ENCODE assay signal across 27 cellular contexts in genomic region chr4:25308266-25308665, GRCh38. TPM values are rescaled to one million over a fixed set of nuclear protein-coding genes. Genes with fewer than 3 reads are reported as not detected.
DNase-seq lines count a peak whose midpoint lies in the region; TF ChIP-seq lines count a peak whose summit lies in the region.
"Had no signal": no experiment of that assay in that cellular context is flagged by ENCODE, and none has a peak within 500 bp of the region (broad histone marks: within the 10 kb centered on the region; RNA-seq: fewer than 3 reads in every experiment).

No MANE protein-coding gene starts in this region.

- intact Hi-C loops in dorsolateral prefrontal cortex (cut with DNase I), result no loop called here

- TF ChIP-seq CTCF in NB4 (IDR thresholded peaks at IDR 0.05; ENCODE audit: low read depth, low read length) (no peak), dorsolateral prefrontal cortex (IDR thresholded peaks at IDR 0.05 in 54 of 56, conservative IDR thresholded peaks at IDR 0.05 in 2 of 56; ENCODE audit: low read depth in 1 of 56, partially characterized antibody in 56 of 56) (no peak), BE2C (IDR thresholded peaks at IDR 0.05; ENCODE audit: low read depth, low read length) (no peak)

- no peaks in the 10 kb centered on the region for H3K9me3 ChIP-seq in skeletal muscle satellite cell (replicated peaks; ENCODE audit: low read length)
- no peaks in the 10 kb centered on the region for H3K9me3 ChIP-seq in BE2C
- H3K9me3 ChIP-seq: BLaER1, body of pancreas, heart left ventricle, SJSA1 had no signal

- no peak for TF ChIP-seq POLR2A in NB4 (IDR thresholded peaks at IDR 0.05; ENCODE audit: extremely low read depth, insufficient read length)

- H3K9ac ChIP-seq in skeletal muscle satellite cell (ENCODE audit: low read depth, low read length), result no peak overlapping the region
- H3K9ac ChIP-seq: BLaER1 had no signal

- DNase-seq in SIG-M5 treated with dmso at 0.1 percent for 504 hours (lab: John Stamatoyannopoulos, UW; ENCODE audit: unreplicated experiment), result peak; percentile 46
- DNase-seq in SIG-M5 (lab: John Stamatoyannopoulos, UW), result no peak
- peak; percentile 77 for DNase-seq in NB4 (ENCODE audit: low read depth)
- no peak for DNase-seq in dorsolateral prefrontal cortex
- no peak for DNase-seq in NK-92 (lab: John Stamatoyannopoulos, UW; ENCODE audit: unreplicated experiment)
- no peak for DNase-seq in stimulated activated CD8-positive, alpha-beta memory T cell treated with anti-CD3 and anti-CD28 coated beads, Interleukin-4, amount 100 ng/mL, for 48 hours
- no peak for DNase-seq in BE2C
- DNase-seq: activated CD8-positive, alpha-beta memory T cell treated with anti-CD3 and anti-CD28 coated beads for 24 hours; activated naive CD4-positive, alpha-beta T cell treated with anti-CD3 and anti-CD28 coated beads, Interleukin-2, amount 50 U/mL, for 16 hours; activated T-cell treated with anti-CD3 and anti-CD28 coated beads, Interleukin-2, amount 50 U/mL, for 72 hours; body of pancreas; cortex of kidney; H7; heart left ventricle; naive thymus-derived CD4-positive, alpha-beta T cell; NCI-H1092 treated with DMSO at 0.1 percent for 48 hours; NCI-H2107; NCI-H524; OCI-M1; small intestine; stimulated activated CD4-positive, alpha-beta T cell treated with anti-CD3 and anti-CD28 coated beads, Interleukin-2, amount 100 ng/mL, for 48 hours; T1000 had no signal

- no peaks in the 10 kb centered on the region for H3K36me3 ChIP-seq in skeletal muscle satellite cell (ENCODE audit: insufficient read depth, low read length)
- H3K36me3 ChIP-seq in BE2C, result no peaks in the 10 kb centered on the region
- H3K36me3 ChIP-seq: BLaER1, heart left ventricle, SJSA1 had no signal

- H3K27ac ChIP-seq in dorsolateral prefrontal cortex, result peak overlapping the region in 43 of 59 donors; percentile 6 to 86 (median 66)
- H3K27ac ChIP-seq: 22Rv1, BLaER1, body of pancreas, heart left ventricle, SJSA1 had no signal

- no peaks in the 10 kb centered on the region for H3K27me3 ChIP-seq in dorsolateral prefrontal cortex
- peaks cover 3% of the 10 kb centered on the region for H3K27me3 ChIP-seq in skeletal muscle satellite cell (ENCODE audit: control insufficient read depth, insufficient read depth, low read length)
- no peaks in the 10 kb centered on the region for H3K27me3 ChIP-seq in BE2C
- H3K27me3 ChIP-seq: BLaER1, body of pancreas, heart left ventricle, SJSA1 had no signal

- peak overlapping the region; percentile 8 for H3K4me2 ChIP-seq in skeletal muscle satellite cell (ENCODE audit: low read length)
- H3K4me2 ChIP-seq: BLaER1 had no signal

- H3K4me1 ChIP-seq in skeletal muscle satellite cell (ENCODE audit: control insufficient read depth, insufficient read depth, low read length), result peaks cover 15% of the 10 kb centered on the region
- no peaks in the 10 kb centered on the region for H3K4me1 ChIP-seq in BE2C
- H3K4me1 ChIP-seq: SJSA1 had no signal

- H3K4me3 ChIP-seq in NB4 (ENCODE audit: low read depth, low read length), result no peak overlapping the region
- H3K4me3 ChIP-seq in dorsolateral prefrontal cortex, result peak overlapping the region in 9 of 59 donors; percentile 12 to 56 (median 36)
- H3K4me3 ChIP-seq in skeletal muscle satellite cell (ENCODE audit: low read length), result no peak overlapping the region
- no peak overlapping the region for H3K4me3 ChIP-seq in BE2C (ENCODE audit: low read depth, low read length)
- H3K4me3 ChIP-seq: BLaER1, body of pancreas, heart left ventricle, lung, SJSA1 had no signal

RNA-seq across cellular contexts. Expression of gene ZCCHC4, which starts 4.3 kb away (rescaled TPM):
- total RNA-seq in dorsolateral prefrontal cortex, result 10 to 100 TPM in 78 of 120 experiments, 1 to 10 TPM in 42; 5.8 to 15.6 (median 10.8) TPM
- 11.8 and 13.9 TPM in 2 replicates for total RNA-seq in skeletal muscle satellite cell (2012; rRNA removed)
- 8.7 TPM for polyA plus RNA-seq in BE2C (2012; ENCODE audit: insufficient read depth, insufficient read length, low read depth)

Comparison
In these comparisons a context has a peak if more than half of its experiments do, and no peak if none do; other contexts are left out.
1. DNase-seq: peak in SIG-M5 treated with dmso at 0.1 percent for 504 hours (single experiment) and NB4 (single experiment); none in SIG-M5 (single experiment), dorsolateral prefrontal cortex (0 of 10), NK-92 (single experiment), stimulated activated CD8-positive, alpha-beta memory T cell treated with anti-CD3 and anti-CD28 coated beads, Interleukin-4, amount 100 ng/mL, for 48 hours (single experiment) and BE2C (single experiment).